ENCODE assay signal across 10 cellular contexts in the genomic region with DNA sequence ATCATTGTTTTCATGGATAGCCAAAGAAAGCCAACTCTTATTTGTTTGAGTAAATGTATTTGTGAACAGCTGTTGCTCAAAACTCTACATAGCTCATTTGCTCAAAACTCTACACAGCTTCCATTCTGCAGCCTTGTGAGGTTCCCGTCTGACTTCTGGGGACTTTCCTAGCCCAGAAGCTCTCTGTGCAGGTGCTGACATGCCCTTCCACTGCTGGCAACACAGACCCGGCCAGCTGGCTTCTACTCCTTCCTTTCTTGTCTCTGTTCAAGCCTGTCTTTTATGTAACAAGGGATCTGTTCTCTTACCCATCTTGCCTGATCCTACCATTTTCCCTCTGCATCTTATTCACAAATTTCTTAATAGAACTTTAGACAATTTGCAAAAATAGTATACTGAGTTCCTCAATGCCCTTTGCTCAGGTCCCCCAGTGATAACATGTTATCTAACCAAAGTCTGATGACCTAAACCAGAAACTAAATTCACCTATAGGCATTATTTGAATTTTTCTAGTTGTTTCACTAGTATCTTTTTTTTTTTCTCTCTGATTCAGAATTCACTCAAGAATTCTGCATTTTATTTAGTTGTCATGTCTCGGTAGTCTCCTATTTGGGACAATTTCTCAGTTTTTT.
DNase-seq lines count a peak whose midpoint lies in the region; ATAC-seq and TF ChIP-seq lines count a peak whose summit lies in the region.
"Had no signal": no experiment of that assay in that cellular context is flagged by ENCODE, and none has a peak within 500 bp of the region (broad histone marks: within the 10 kb centered on the region; RNA-seq: fewer than 3 reads in every experiment).

No MANE protein-coding gene starts in this region.

- ATAC-seq in HG02840 (IDR thresholded peaks at IDR 0.05; ENCODE audit: low FRiP score, unreplicated experiment) (peak; percentile 88), SK-N-SH treated with all-trans-retinoic acid at 6 μM for 48 hours (no peak)

- peak; percentile 39 for DNase-seq in DMS53 (lab: John Stamatoyannopoulos, UW)
- no peak for DNase-seq in DMS53 treated with DMSO at 0.1 percent for 48 hours (lab: John Stamatoyannopoulos, UW; ENCODE audit: unreplicated experiment)
- DNase-seq in NAMALWA (ENCODE audit: low spot score) = peak; percentile 68
- peak; percentile 53 for DNase-seq in ureter (ENCODE audit: low spot score)
- no peak for DNase-seq in DMS114 treated with DMSO at 0.1 percent for 48 hours (lab: John Stamatoyannopoulos, UW; ENCODE audit: unreplicated experiment)
- no peak for DNase-seq in activated CD4-positive, alpha-beta T cell treated with anti-CD3 and anti-CD28 coated beads, Interleukin-2, amount 50 U/mL, for 4 hours
- DNase-seq: activated CD4-positive, alpha-beta T cell treated with anti-CD3 and anti-CD28 coated beads, Interleukin-2, amount 50 U/mL, for 1 hour; stimulated activated CD4-positive, alpha-beta T cell treated with anti-CD3 and anti-CD28 coated beads, Interleukin-12 subunit alpha, Interleukin-12 subunit beta, amount 100 ng/mL, for 4 hours had no signal

TF ChIP-seq in SK-N-SH treated with all-trans-retinoic acid at 6 μM for 48 hours, 23 proteins besides CTCF, POLR2A, EP300 and RAD21:
- TF ChIP-seq BACH2 (CRISPR knock-in tag; IDR thresholded peaks at IDR 0.05; ENCODE audit: borderline replicate concordance) (no peak), ESRRG (CRISPR knock-in tag; IDR thresholded peaks at IDR 0.05) (no peak), TOX (CRISPR knock-in tag; IDR thresholded peaks at IDR 0.05; ENCODE audit: borderline replicate concordance) (no peak), PATZ1 (CRISPR knock-in tag; IDR thresholded peaks at IDR 0.05; ENCODE audit: borderline replicate concordance) (no peak), ZNF565 (CRISPR knock-in tag; conservative IDR thresholded peaks at IDR 0.05; ENCODE audit: low read depth) (no peak), TCF4 (CRISPR knock-in tag; IDR thresholded peaks at IDR 0.05; ENCODE audit: borderline replicate concordance) (no peak), ZNF8 (CRISPR knock-in tag; IDR thresholded peaks at IDR 0.05) (no peak), CSDC2 (CRISPR knock-in tag; IDR thresholded peaks at IDR 0.05) (no peak), ARNTL (CRISPR knock-in tag; IDR thresholded peaks at IDR 0.05; ENCODE audit: borderline replicate concordance, low read depth) (no peak), ISL1 (CRISPR knock-in tag; IDR thresholded peaks at IDR 0.05) (no peak), TSHZ2 (CRISPR knock-in tag; IDR thresholded peaks at IDR 0.05) (no peak), PPARA (CRISPR knock-in tag; IDR thresholded peaks at IDR 0.05; ENCODE audit: borderline replicate concordance) (no peak), ZC3H10 (CRISPR knock-in tag; IDR thresholded peaks at IDR 0.05) (no peak), SNAI2 (CRISPR knock-in tag; IDR thresholded peaks at IDR 0.05) (no peak)
- TF ChIP-seq, protein P1, sequence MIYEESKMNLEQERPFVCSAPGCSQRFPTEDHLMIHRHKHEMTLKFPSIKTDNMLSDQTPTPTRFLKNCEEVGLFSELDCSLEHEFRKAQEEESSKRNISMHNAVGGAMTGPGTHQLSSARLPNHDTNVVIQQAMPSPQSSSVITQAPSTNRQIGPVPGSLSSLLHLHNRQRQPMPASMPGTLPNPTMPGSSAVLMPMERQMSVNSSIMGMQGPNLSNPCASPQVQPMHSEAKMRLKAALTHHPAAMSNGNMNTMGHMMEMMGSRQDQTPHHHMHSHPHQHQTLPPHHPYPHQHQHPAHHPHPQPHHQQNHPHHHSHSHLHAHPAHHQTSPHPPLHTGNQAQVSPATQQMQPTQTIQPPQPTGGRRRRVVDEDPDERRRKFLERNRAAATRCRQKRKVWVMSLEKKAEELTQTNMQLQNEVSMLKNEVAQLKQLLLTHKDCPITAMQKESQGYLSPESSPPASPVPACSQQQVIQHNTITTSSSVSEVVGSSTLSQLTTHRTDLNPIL (CRISPR knock-in tag; IDR thresholded peaks at IDR 0.05; ENCODE audit: low read depth) = no peak
- TF ChIP-seq, protein P2, sequence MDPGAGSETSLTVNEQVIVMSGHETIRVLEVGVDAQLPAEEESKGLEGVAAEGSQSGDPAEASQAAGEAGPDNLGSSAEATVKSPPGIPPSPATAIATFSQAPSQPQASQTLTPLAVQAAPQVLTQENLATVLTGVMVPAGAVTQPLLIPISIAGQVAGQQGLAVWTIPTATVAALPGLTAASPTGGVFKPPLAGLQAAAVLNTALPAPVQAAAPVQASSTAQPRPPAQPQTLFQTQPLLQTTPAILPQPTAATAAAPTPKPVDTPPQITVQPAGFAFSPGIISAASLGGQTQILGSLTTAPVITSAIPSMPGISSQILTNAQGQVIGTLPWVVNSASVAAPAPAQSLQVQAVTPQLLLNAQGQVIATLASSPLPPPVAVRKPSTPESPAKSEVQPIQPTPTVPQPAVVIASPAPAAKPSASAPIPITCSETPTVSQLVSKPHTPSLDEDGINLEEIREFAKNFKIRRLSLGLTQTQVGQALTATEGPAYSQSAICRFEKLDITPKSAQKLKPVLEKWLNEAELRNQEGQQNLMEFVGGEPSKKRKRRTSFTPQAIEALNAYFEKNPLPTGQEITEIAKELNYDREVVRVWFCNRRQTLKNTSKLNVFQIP (CRISPR knock-in tag; IDR thresholded peaks at IDR 0.05; ENCODE audit: borderline replicate concordance, low read depth) = no peak

Comparison
In these comparisons a context has a peak if more than half of its experiments do, and no peak if none do; other contexts are left out.
1. DNase-seq: peak in DMS53 (single experiment), NAMALWA (single experiment) and ureter (single experiment); none in DMS53 treated with DMSO at 0.1 percent for 48 hours (single experiment), DMS114 treated with DMSO at 0.1 percent for 48 hours (single experiment) and activated CD4-positive, alpha-beta T cell treated with anti-CD3 and anti-CD28 coated beads, Interleukin-2, amount 50 U/mL, for 4 hours (0 of 2).